Comparison of ENCODE assay signal across 25 cellular contexts in genomic region chr10:6516877-6517276, GRCh38.
DNase-seq lines count a peak whose midpoint lies in the region; ATAC-seq and TF ChIP-seq lines count a peak whose summit lies in the region.
"Had no signal": no experiment of that assay in that cellular context is flagged by ENCODE, and none has a peak within 500 bp of the region (broad histone marks: within the 10 kb centered on the region; RNA-seq: fewer than 3 reads in every experiment).

No MANE protein-coding gene starts in this region.

- POLR2A ChIA-PET in CD8-positive, alpha-beta T cell (lab: Charles Lee): interaction anchor here (0.5 to 3.1 kb wide), 4 partner anchors 27 to 85 kb away, joined by 3 to 12 read pairs (median 3); no protein-coding TSS in a partner anchor

- H3K36me3 ChIP-seq in CD8-positive, alpha-beta T cell (ENCODE audit: insufficient read depth, low read length): peaks cover 10% of the 10 kb centered on the region
- no peaks in the 10 kb centered on the region for H3K36me3 ChIP-seq in psoas muscle (ENCODE audit: insufficient read depth in 1 of 2, low read depth in 1 of 2)
- H3K36me3 ChIP-seq: BE2C, brain microvascular endothelial cell, pancreas, right atrium auricular region, stomach, vagina had no signal

- WGBS in psoas muscle, 3 donors: 54 to 83% (median 66%) methylated on average over 5 of the region's 5 CpGs

- TF ChIP-seq CTCF in CD8-positive, alpha-beta T cell (IDR thresholded peaks at IDR 0.05): no peak
- no peak for TF ChIP-seq CTCF in psoas muscle (IDR thresholded peaks at IDR 0.05)

- peak; percentile 64 for ATAC-seq in CD8-positive, alpha-beta T cell
- ATAC-seq in central memory CD8-positive, alpha-beta T cell (replicated peaks; ENCODE audit: extremely low read depth, poor library complexity, severe bottlenecking): peak; percentile 66
- ATAC-seq in psoas muscle (no peak), HG02571 (IDR thresholded peaks at IDR 0.05; ENCODE audit: unreplicated experiment) (no peak)
- ATAC-seq: left colon, mucosa of descending colon had no signal

- H3K27me3 ChIP-seq in CD8-positive, alpha-beta T cell (ENCODE audit: insufficient read depth, low read length): no peaks in the 10 kb centered on the region
- H3K27me3 ChIP-seq in psoas muscle (ENCODE audit: insufficient read depth in 3 of 3, low read length in 2 of 3): no peaks in the 10 kb centered on the region
- H3K27me3 ChIP-seq: BE2C, brain microvascular endothelial cell, pancreas, right atrium auricular region, vagina had no signal

- CTCF ChIA-PET in CD8-positive, alpha-beta T cell (lab: Charles Lee): interaction anchor here (1.1 to 3.1 kb wide), 11 partner anchors 9 to 131 kb away, joined by 3 to 18 read pairs (median 5); no protein-coding TSS in a partner anchor

- H3K9me3 Mint-ChIP-seq in CD8-positive, alpha-beta T cell: no peaks in the 10 kb centered on the region
- no peaks in the 10 kb centered on the region for H3K9me3 Mint-ChIP-seq in central memory CD8-positive, alpha-beta T cell
- H3K9me3 Mint-ChIP-seq: activated CD4-positive, alpha-beta T cell treated with anti-CD3 and anti-CD28 coated beads, Interleukin-2, amount 10 ng/mL, durations not matched to agents 24 days and 14 days; neural crest cell had no signal

- no peak overlapping the region for H3K27ac ChIP-seq in CD8-positive, alpha-beta T cell (ENCODE audit: low read depth, low read length)
- H3K27ac ChIP-seq in psoas muscle: peak overlapping the region; percentile 87
- H3K27ac ChIP-seq: brain microvascular endothelial cell, pancreas, right atrium auricular region, stomach, vagina had no signal

- DNase-seq in CD8-positive, alpha-beta T cell: peak in 1 of 7 experiments; percentile 34
- DNase-seq in OCI-M1 (lab: John Stamatoyannopoulos, UW) (peak; percentile 29), psoas muscle (no peak), NCI-H2196 treated with DMSO at 0.1 percent for 48 hours (lab: John Stamatoyannopoulos, UW; ENCODE audit: unreplicated experiment) (no peak), NCI-H748 (lab: John Stamatoyannopoulos, UW; ENCODE audit: unreplicated experiment) (no peak)
- DNase-seq in central memory CD8-positive, alpha-beta T cell (ENCODE audit: low spot score in 2 of 2): no peak
- DNase-seq: activated CD4-positive, alpha-beta T cell treated with anti-CD3 and anti-CD28 coated beads, Interleukin-2, amount 10 ng/mL, durations not matched to agents 24 days and 14 days; activated T-cell treated with anti-CD3 and anti-CD28 coated beads, Interleukin-2, amount 50 U/mL, for 24 hours; amygdala; BE2C; brain microvascular endothelial cell; Caco-2; DMS53; GDM1; hypothalamus; IMR-90; left colon; mucosa of descending colon; pancreas; stomach had no signal

- H3K27me3 Mint-ChIP-seq in CD8-positive, alpha-beta T cell (ENCODE audit: low read depth): no peaks in the 10 kb centered on the region
- no peaks in the 10 kb centered on the region for H3K27me3 Mint-ChIP-seq in central memory CD8-positive, alpha-beta T cell
- H3K27me3 Mint-ChIP-seq: activated CD4-positive, alpha-beta T cell treated with anti-CD3 and anti-CD28 coated beads, Interleukin-2, amount 10 ng/mL, durations not matched to agents 24 days and 14 days; activated T-cell treated with anti-CD3 and anti-CD28 coated beads, Interleukin-2, amount 50 U/mL, for 24 hours had no signal

- intact Hi-C loops in CD8-positive, alpha-beta T cell (cut with DNase I, micrococcal nuclease): loop anchor here (1.0 to 5.0 kb wide), 5 partner anchors 62 to 132 kb away; no protein-coding TSS in a partner anchor
- intact Hi-C loops in psoas muscle (cut with DNase I): loop anchor here in 1 of 2 donors (5.0 kb wide), 1 partner anchor 50 kb away; no protein-coding TSS in a partner anchor

- H3K36me3 Mint-ChIP-seq in CD8-positive, alpha-beta T cell: peaks cover 58% of the 10 kb centered on the region
- H3K36me3 Mint-ChIP-seq in central memory CD8-positive, alpha-beta T cell (ENCODE audit: insufficient read depth): peaks cover 17% of the 10 kb centered on the region

- no peaks in the 10 kb centered on the region for H3K9me3 ChIP-seq in CD8-positive, alpha-beta T cell (ENCODE audit: low read length)
- no peaks in the 10 kb centered on the region for H3K9me3 ChIP-seq in psoas muscle
- H3K9me3 ChIP-seq: BE2C, Caco-2, mucosa of descending colon, pancreas, right atrium auricular region, stomach, vagina had no signal

- peak overlapping the region; percentile 76 for H3K27ac Mint-ChIP-seq in CD8-positive, alpha-beta T cell
- peak overlapping the region; percentile 75 for H3K27ac Mint-ChIP-seq in central memory CD8-positive, alpha-beta T cell (ENCODE audit: low read depth)
- H3K27ac Mint-ChIP-seq: activated CD4-positive, alpha-beta T cell treated with anti-CD3 and anti-CD28 coated beads, Interleukin-2, amount 10 ng/mL, durations not matched to agents 24 days and 14 days; activated T-cell treated with anti-CD3 and anti-CD28 coated beads, Interleukin-2, amount 50 U/mL, for 24 hours had no signal

- peaks cover 89% of the 10 kb centered on the region for H3K4me1 Mint-ChIP-seq in CD8-positive, alpha-beta T cell (ENCODE audit: low read depth)
- H3K4me1 Mint-ChIP-seq in central memory CD8-positive, alpha-beta T cell: peaks cover 87% of the 10 kb centered on the region
- H3K4me1 Mint-ChIP-seq: neural crest cell had no signal

- peaks cover 52% of the 10 kb centered on the region for H3K4me1 ChIP-seq in CD8-positive, alpha-beta T cell (ENCODE audit: insufficient read depth, low read length)
- H3K4me1 ChIP-seq in psoas muscle: peaks cover 26% of the 10 kb centered on the region
- H3K4me1 ChIP-seq: BE2C, Caco-2, pancreas, right atrium auricular region, stomach, vagina had no signal

- H3K4me3 Mint-ChIP-seq in CD8-positive, alpha-beta T cell: peak overlapping the region; percentile 9
- no peak overlapping the region for H3K4me3 Mint-ChIP-seq in central memory CD8-positive, alpha-beta T cell
- H3K4me3 Mint-ChIP-seq: activated CD4-positive, alpha-beta T cell treated with anti-CD3 and anti-CD28 coated beads, Interleukin-2, amount 10 ng/mL, durations not matched to agents 24 days and 14 days; activated T-cell treated with anti-CD3 and anti-CD28 coated beads, Interleukin-2, amount 50 U/mL, for 24 hours; neural crest cell had no signal

- H3K4me3 ChIP-seq in CD8-positive, alpha-beta T cell (ENCODE audit: low read depth, low read length): no peak overlapping the region
- no peak overlapping the region for H3K4me3 ChIP-seq in psoas muscle
- H3K4me3 ChIP-seq: mucosa of descending colon, pancreas, right atrium auricular region, smooth muscle cell, stomach, vagina had no signal

Comparison
In these comparisons a context has a peak if more than half of its experiments do, and no peak if none do; other contexts are left out.
1. ATAC-seq: peak in CD8-positive, alpha-beta T cell (single experiment) and central memory CD8-positive, alpha-beta T cell (single experiment); none in psoas muscle (0 of 4) and HG02571 (single experiment).